ENCODE assay signal across 8 cellular contexts in genomic region chr4:185134176-185134869, GRCh38. TPM values are rescaled to one million over a fixed set of nuclear protein-coding genes. Genes with fewer than 3 reads are reported as not detected.
DNase-seq lines count a peak whose midpoint lies in the region; ATAC-seq and TF ChIP-seq lines count a peak whose summit lies in the region.

No MANE protein-coding gene starts in this region.

- H3K27me3 ChIP-seq in AG04450 (ENCODE audit: control insufficient read depth, insufficient read depth, low read length) (peaks cover 3% of the 10 kb centered on the region), OCI-LY1 (ENCODE audit: insufficient read depth, low read length) (no peaks in the 10 kb centered on the region), right lobe of liver (no peaks in the 10 kb centered on the region)

- ATAC-seq in HG03139 (IDR thresholded peaks at IDR 0.05; ENCODE audit: unreplicated experiment), result peak; percentile 52
- peak; percentile 87 to 93 (median 90) for ATAC-seq in right lobe of liver

- H3K27ac Mint-ChIP-seq in activated CD4-positive, alpha-beta memory T cell treated with anti-CD3 and anti-CD28 coated beads, Interleukin-2, amount 10 ng/mL, durations not matched to agents 7 days and 5 days, result no peak overlapping the region

- peaks cover 28% of the 10 kb centered on the region for H3K27me3 Mint-ChIP-seq in activated CD4-positive, alpha-beta memory T cell treated with anti-CD3 and anti-CD28 coated beads, Interleukin-2, amount 10 ng/mL, durations not matched to agents 7 days and 5 days

- no peak overlapping the region for H2AFZ ChIP-seq in OCI-LY1 (ENCODE audit: low read length)

- H3K36me3 Mint-ChIP-seq in activated CD4-positive, alpha-beta memory T cell treated with anti-CD3 and anti-CD28 coated beads, Interleukin-2, amount 10 ng/mL, durations not matched to agents 7 days and 5 days (ENCODE audit: low read depth), result no peaks in the 10 kb centered on the region

- H3K9me2 ChIP-seq in OCI-LY1 (ENCODE audit: low read depth, low read length), result no peaks in the 10 kb centered on the region

- no peak overlapping the region for H3K4me3 Mint-ChIP-seq in activated CD4-positive, alpha-beta memory T cell treated with anti-CD3 and anti-CD28 coated beads, Interleukin-2, amount 10 ng/mL, durations not matched to agents 7 days and 5 days

- H3F3A ChIP-seq in OCI-LY1 (ENCODE audit: insufficient read depth, low read length), result no peaks in the 10 kb centered on the region

- TF ChIP-seq CTCF in AG04450 (IDR thresholded peaks at IDR 0.05; ENCODE audit: low read depth, low read length) (peak; percentile 63), GM12874 (IDR thresholded peaks at IDR 0.05; ENCODE audit: insufficient read depth, low read depth, low read length) (peak; percentile 47; the same call in 1 of the 2 replicates), OCI-LY1 (IDR thresholded peaks at IDR 0.05; ENCODE audit: low read length) (peak; percentile 91), choroid plexus epithelial cell (conservative IDR thresholded peaks at IDR 0.05; ENCODE audit: low read depth, low read length) (peak; percentile 61), right lobe of liver (IDR thresholded peaks at IDR 0.05) (peak; percentile 74 to 80 (median 77))

- no peaks in the 10 kb centered on the region for H3K79me2 ChIP-seq in OCI-LY1 (ENCODE audit: insufficient read depth, low read length)

- H3K27ac ChIP-seq in AG04450 (ENCODE audit: low read depth, low read length) (no peak overlapping the region), OCI-LY1 (ENCODE audit: low read depth, low read length, poor library complexity, severe bottlenecking) (no peak overlapping the region), right lobe of liver (no peak overlapping the region)

- H3K4me1 ChIP-seq in OCI-LY1 (ENCODE audit: insufficient read depth, low read length, severe bottlenecking), result no peaks in the 10 kb centered on the region
- H3K4me1 ChIP-seq in right lobe of liver, result no peaks in the 10 kb centered on the region

- POLR2A ChIA-PET in AG04450 (lab: Yijun Ruan, JAX), result interaction anchor here (1.1 kb wide), 1 partner anchor 9 kb away, joined by 6 read pairs; the partner anchor contains the start of gene SLC25A4
- POLR2A ChIA-PET in activated CD4-positive, alpha-beta memory T cell treated with anti-CD3 and anti-CD28 coated beads, Interleukin-2, amount 10 ng/mL, durations not matched to agents 7 days and 5 days (lab: Charles Lee), result interaction anchor here (1.1 kb wide), 1 partner anchor 9 kb away, joined by 5 read pairs; the partner anchor contains the start of gene SLC25A4

- no peak overlapping the region for H3K9ac ChIP-seq in OCI-LY1 (ENCODE audit: low read length)

- no peaks in the 10 kb centered on the region for H3K4me1 Mint-ChIP-seq in activated CD4-positive, alpha-beta memory T cell treated with anti-CD3 and anti-CD28 coated beads, Interleukin-2, amount 10 ng/mL, durations not matched to agents 7 days and 5 days

- DNase-seq in AG04450 (ENCODE audit: low read depth, low spot score), result peak; percentile 30
- peak; percentile 75 for DNase-seq in choroid plexus epithelial cell (ENCODE audit: low read depth)
- no peak for DNase-seq in right lobe of liver
- DNase-seq in activated CD4-positive, alpha-beta memory T cell treated with anti-CD3 and anti-CD28 coated beads, Interleukin-2, amount 10 ng/mL, durations not matched to agents 7 days and 5 days, result no peak
- no peak for DNase-seq in NCI-H187 (lab: John Stamatoyannopoulos, UW)

- no peaks in the 10 kb centered on the region for H4K20me1 ChIP-seq in OCI-LY1 (ENCODE audit: insufficient read depth, low read length)

- no peak for TF ChIP-seq POLR2A in right lobe of liver (IDR thresholded peaks at IDR 0.05)

- no peak overlapping the region for H3K4me3 ChIP-seq in AG04450 (ENCODE audit: low read depth, low read length)
- no peak overlapping the region for H3K4me3 ChIP-seq in OCI-LY1 (ENCODE audit: low read depth, low read length, poor library complexity, severe bottlenecking)
- no peak overlapping the region for H3K4me3 ChIP-seq in choroid plexus epithelial cell (ENCODE audit: low read depth, low read length)
- no peak overlapping the region for H3K4me3 ChIP-seq in right lobe of liver

- no peak overlapping the region for H3K4me2 ChIP-seq in OCI-LY1 (ENCODE audit: low read length)

- WGBS in right lobe of liver (ENCODE audit: insufficient coverage, low coverage, low lambda C conversion rate, missing lambda C conversion rate), result 33% methylated on average over 3 of the region's 3 CpGs

- no peaks in the 10 kb centered on the region for H3K9me3 Mint-ChIP-seq in activated CD4-positive, alpha-beta memory T cell treated with anti-CD3 and anti-CD28 coated beads, Interleukin-2, amount 10 ng/mL, durations not matched to agents 7 days and 5 days

- intact Hi-C loops in right lobe of liver (cut with DNase I), result loop anchor here in 1 of 2 donors (10.0 kb wide), 1 partner anchor 130 kb away; no protein-coding TSS in a partner anchor

- H3K36me3 ChIP-seq in OCI-LY1 (ENCODE audit: insufficient read depth, low read length) (no peaks in the 10 kb centered on the region), right lobe of liver (no peaks in the 10 kb centered on the region)

- no peaks in the 10 kb centered on the region for H3K9me3 ChIP-seq in AG04450 (ENCODE audit: control insufficient read depth, insufficient read depth, low read length)
- H3K9me3 ChIP-seq in OCI-LY1 (ENCODE audit: low read length), result no peaks in the 10 kb centered on the region
- H3K9me3 ChIP-seq in right lobe of liver, result no peaks in the 10 kb centered on the region

- CTCF ChIA-PET in AG04450 (lab: Charles Lee), result interaction anchor here (0.5 to 2.7 kb wide), 24 partner anchors 9 to 463 kb away, joined by 3 to 137 read pairs (median 6); partner anchors contain the start of gene SLC25A4
- CTCF ChIA-PET in activated CD4-positive, alpha-beta memory T cell treated with anti-CD3 and anti-CD28 coated beads, Interleukin-2, amount 10 ng/mL, durations not matched to agents 7 days and 5 days (lab: Charles Lee), result interaction anchor here (0.6 to 3.8 kb wide), 25 partner anchors 9 to 485 kb away, joined by 3 to 45 read pairs (median 4); partner anchors contain the start of genes CASP3, PRIMPOL and SLC25A4

RNA-seq across cellular contexts. Expression of gene SLC25A4, which starts 8.7 kb away (rescaled TPM):
- 16.4 and 17.6 TPM in 2 replicates for polyA plus RNA-seq in AG04450 (2011; rRNA removed)
- polyA minus RNA-seq in AG04450 (2011; rRNA and poly(A)+ RNA removed), result 6.6 and 9.5 TPM in 2 replicates
- total RNA-seq in right lobe of liver, result 10 to 100 TPM; 24.1 to 36.7 (median 27.0) TPM
- total RNA-seq in activated CD4-positive, alpha-beta memory T cell treated with anti-CD3 and anti-CD28 coated beads, Interleukin-2, amount 10 ng/mL, durations not matched to agents 7 days and 5 days, result 1 to 10 TPM; 3.8 to 5.2 TPM

Comparison
In these comparisons a context has a peak if more than half of its experiments do, and no peak if none do; other contexts are left out.
1. DNase-seq: peak in AG04450 (single experiment) and choroid plexus epithelial cell (single experiment); none in right lobe of liver (0 of 3), activated CD4-positive, alpha-beta memory T cell treated with anti-CD3 and anti-CD28 coated beads, Interleukin-2, amount 10 ng/mL, durations not matched to agents 7 days and 5 days (single experiment) and NCI-H187 (0 of 2).
2. RNA of gene SLC25A4, which starts 8.7 kb away (total RNA-seq): 24.1 to 36.7 TPM in right lobe of liver; 3.8 to 5.2 TPM in activated CD4-positive, alpha-beta memory T cell treated with anti-CD3 and anti-CD28 coated beads, Interleukin-2, amount 10 ng/mL, durations not matched to agents 7 days and 5 days; every median in the first group is over 4 times any median in the second.
3. Peak in every context shown above with its lines, with median percentiles within 50 percentile points of each other: CTCF ChIP-seq.